ENCODE assay signal across 18 cellular contexts in genomic region chr16:66913081-66913480, GRCh38. TPM values are rescaled to one million over a fixed set of nuclear protein-coding genes. Genes with fewer than 3 reads are reported as not detected.
"Had no signal": no experiment of that assay in that cellular context is flagged by ENCODE, and none has a peak within 500 bp of the region (broad histone marks: within the 10 kb centered on the region; RNA-seq: fewer than 3 reads in every experiment).

No MANE protein-coding gene starts in this region.

- H3K4me1 ChIP-seq: gastroesophageal sphincter, uterus had no signal

- ATAC-seq: effector memory CD8-positive, alpha-beta T cell; gastroesophageal sphincter; right cardiac atrium; T-helper 17 cell had no signal

- H3K36me3 ChIP-seq: brain microvascular endothelial cell, gastroesophageal sphincter, tibial artery, uterus had no signal

- H3K4me3 Mint-ChIP-seq: activated B cell treated with CpG ODN at 0.5 μM for 24 hours; activated CD4-positive, alpha-beta T cell treated with anti-CD3 and anti-CD28 coated beads, Interleukin-2, amount 10 ng/mL, durations not matched to agents 7 days and 5 days; activated naive CD4-positive, alpha-beta T cell treated with anti-CD3 and anti-CD28 coated beads, Interleukin-2, amount 50 U/mL, for 24 hours; dendritic cell treated with granulocyte-macrophage colony-stimulating factor and Interleukin-4, amounts not matched to agents 40 ng/mL and 50 ng/mL, for 4 days; effector memory CD8-positive, alpha-beta T cell; T-helper 17 cell had no signal

- H3K9me3 Mint-ChIP-seq: activated B cell treated with CpG ODN at 0.5 μM for 24 hours; activated CD4-positive, alpha-beta T cell treated with anti-CD3 and anti-CD28 coated beads, Interleukin-2, amount 10 ng/mL, durations not matched to agents 7 days and 5 days; activated naive CD4-positive, alpha-beta T cell treated with anti-CD3 and anti-CD28 coated beads, Interleukin-2, amount 50 U/mL, for 24 hours; dendritic cell treated with granulocyte-macrophage colony-stimulating factor and Interleukin-4, amounts not matched to agents 40 ng/mL and 50 ng/mL, for 4 days; effector memory CD8-positive, alpha-beta T cell; naive B cell had no signal

- H3K27ac Mint-ChIP-seq: activated B cell treated with CpG ODN at 0.5 μM for 24 hours; activated CD4-positive, alpha-beta T cell treated with anti-CD3 and anti-CD28 coated beads, Interleukin-2, amount 10 ng/mL, durations not matched to agents 7 days and 5 days; activated naive CD4-positive, alpha-beta T cell treated with anti-CD3 and anti-CD28 coated beads, Interleukin-2, amount 50 U/mL, for 24 hours; dendritic cell treated with granulocyte-macrophage colony-stimulating factor and Interleukin-4, amounts not matched to agents 40 ng/mL and 50 ng/mL, for 4 days; effector memory CD8-positive, alpha-beta T cell; naive B cell; T-helper 17 cell had no signal

- H3K36me3 Mint-ChIP-seq: activated naive CD4-positive, alpha-beta T cell treated with anti-CD3 and anti-CD28 coated beads, Interleukin-2, amount 50 U/mL, for 24 hours; naive B cell had no signal

- H3K4me1 Mint-ChIP-seq: activated B cell treated with CpG ODN at 0.5 μM for 24 hours; activated CD4-positive, alpha-beta T cell treated with anti-CD3 and anti-CD28 coated beads, Interleukin-2, amount 10 ng/mL, durations not matched to agents 7 days and 5 days; activated naive CD4-positive, alpha-beta T cell treated with anti-CD3 and anti-CD28 coated beads, Interleukin-2, amount 50 U/mL, for 24 hours; naive B cell; T-helper 17 cell had no signal

- H3K27me3 Mint-ChIP-seq: activated naive CD4-positive, alpha-beta T cell treated with anti-CD3 and anti-CD28 coated beads, Interleukin-2, amount 50 U/mL, for 24 hours had no signal

- H3K27me3 ChIP-seq: brain microvascular endothelial cell, gastroesophageal sphincter, tibial artery, uterus had no signal

- H3K27ac ChIP-seq: brain microvascular endothelial cell, gastroesophageal sphincter, tibial artery, uterus had no signal

- DNase-seq: activated B cell treated with CpG ODN at 0.5 μM for 24 hours; activated CD4-positive, alpha-beta T cell treated with anti-CD3 and anti-CD28 coated beads, Interleukin-2, amount 10 ng/mL, durations not matched to agents 7 days and 5 days; activated T-cell treated with anti-CD3 and anti-CD28 coated beads, Interleukin-2, amount 50 U/mL, for 1 hour; amniotic stem cell; brain microvascular endothelial cell; cerebellar nuclear complex; effector memory CD8-positive, alpha-beta T cell; naive B cell; T-helper 17 cell; tibial artery; uterus had no signal

- H3K9me3 ChIP-seq: gastroesophageal sphincter, tibial artery, uterus had no signal

- H3K4me3 ChIP-seq: gastroesophageal sphincter, lung, smooth muscle cell, tibial artery, uterus had no signal

- H3K4me2 ChIP-seq: smooth muscle cell had no signal

RNA-seq across cellular contexts. Expression of gene CDH16, which starts 5.6 kb away (rescaled TPM):
- total RNA-seq: activated B cell treated with CpG ODN at 0.5 μM for 24 hours; activated CD4-positive, alpha-beta T cell treated with anti-CD3 and anti-CD28 coated beads, Interleukin-2, amount 10 ng/mL, durations not matched to agents 7 days and 5 days; gastroesophageal sphincter; posterior vena cava; smooth muscle cell; T-helper 17 cell had no signal
- polyA plus RNA-seq: smooth muscle cell had no signal

RNA-seq across cellular contexts. Expression of gene RRAD, which starts 12.3 kb away (rescaled TPM):
- total RNA-seq: activated B cell treated with CpG ODN at 0.5 μM for 24 hours had no signal
